Comparison of ENCODE assay signal across 20 cellular contexts in the genomic region with DNA sequence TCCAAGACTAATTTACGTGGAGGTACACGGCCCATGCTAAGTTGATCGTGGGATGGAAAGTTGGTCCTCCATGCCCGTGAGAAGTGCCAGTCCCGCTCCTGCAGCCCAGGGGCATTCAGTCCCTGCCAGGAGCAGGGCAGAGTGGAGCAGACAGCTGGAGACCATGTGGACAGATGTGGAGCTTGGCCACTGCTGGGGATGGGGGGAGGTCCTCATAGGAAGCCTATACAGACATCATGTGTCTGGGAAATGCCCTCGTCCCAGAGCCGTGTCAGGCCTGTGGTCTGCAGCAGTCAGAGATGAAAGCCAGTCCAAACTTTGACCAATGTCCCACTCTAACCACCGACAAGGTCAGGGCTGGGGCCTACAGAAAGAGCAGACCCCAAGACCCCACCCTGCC.
DNase-seq lines count a peak whose midpoint lies in the region; ATAC-seq and TF ChIP-seq lines count a peak whose summit lies in the region.
"Had no signal": no experiment of that assay in that cellular context is flagged by ENCODE, and none has a peak within 500 bp of the region (broad histone marks: within the 10 kb centered on the region; RNA-seq: fewer than 3 reads in every experiment).

No MANE protein-coding gene starts in this region.

- no peak overlapping the region for H3K4me3 Mint-ChIP-seq in WTC11
- no peak overlapping the region for H3K4me3 Mint-ChIP-seq in mesothelial cell of epicardium

- in situ Hi-C loops in transverse colon (cut with MboI; ENCODE audit: low pct_ligation_motif_present in 1 of 4, low pct_unique_long_range_greater_than_20kb in 1 of 4, low sequenced_read_pairs in 3 of 4), result no loop called here

- intact Hi-C loops in transverse colon (cut with DNase I; ENCODE audit: low total_unique reads), result no loop called here

- no peak for TF ChIP-seq POLR2A in transverse colon (IDR thresholded peaks at IDR 0.05)

- CTCF ChIA-PET in WTC11 (lab: Charles Lee), result no interaction called here

- no peak for ATAC-seq in WTC11
- ATAC-seq: A549, HCT116, K562 had no signal

- H3K36me3 Mint-ChIP-seq in WTC11, result peaks cover 15% of the 10 kb centered on the region
- H3K36me3 Mint-ChIP-seq in mesothelial cell of epicardium, result no peaks in the 10 kb centered on the region

- POLR2A ChIA-PET in WTC11 (lab: Charles Lee), result no interaction called here

- H3K27ac Mint-ChIP-seq in WTC11 (no peak overlapping the region), mesothelial cell of epicardium (no peak overlapping the region)

- H3K9me3 ChIP-seq in transverse colon, result peaks cover 3 to 12% of the 10 kb centered on the region in 2 donors

- no peak overlapping the region for H3K4me3 ChIP-seq in transverse colon
- H3K4me3 ChIP-seq: A549; BLaER1 treated with 17β-estradiol and CSF1 and Interleukin-3, amounts not matched to agents 10 nM and 100 nM; GM23248; K562 had no signal

- no peaks in the 10 kb centered on the region for H3K27me3 ChIP-seq in transverse colon
- H3K27me3 ChIP-seq: BLaER1 treated with 17β-estradiol and CSF1 and Interleukin-3, amounts not matched to agents 10 nM and 100 nM had no signal

- WGBS in transverse colon (ENCODE audit: low coverage in 1 of 2), 2 donors, result 65% methylated on average over 7 of the region's 8 CpGs; no CpG with 5 or more reads in 1 of the 2 donors

- peak; percentile 48 for DNase-seq in activated effector memory CD4-positive, alpha-beta T cell treated with anti-CD3 and anti-CD28 coated beads, Interleukin-2, amount 50 U/mL, for 16 hours
- no peak for DNase-seq in activated effector memory CD4-positive, alpha-beta T cell treated with Interleukin-2 at 50 U/mL for 16 hours
- DNase-seq in WTC11 (ENCODE audit: low spot score), result peak; percentile 3
- peak; percentile 3 to 20 for DNase-seq in mesothelial cell of epicardium (ENCODE audit: low spot score in 2 of 2, unreplicated experiment in 2 of 2)
- DNase-seq in transverse colon, result peak; percentile 2
- DNase-seq in stimulated activated CD4-positive, alpha-beta T cell treated with anti-CD3 and anti-CD28 coated beads, Interleukin-2, amount 100 ng/mL, for 48 hours, result no peak
- no peak for DNase-seq in amygdala (lab: John Stamatoyannopoulos, UW)
- no peak for DNase-seq in activated CD4-positive, alpha-beta T cell treated with anti-CD3 and anti-CD28 coated beads for 4 hours
- DNase-seq: DMS 273 treated with DMSO at 0.1 percent for 48 hours; GF-D8; GM23248; NCI-H1417 treated with DMSO at 0.1 percent for 48 hours; NCI-H1930; NCI-H2171; NCI-H446; NK-92 treated with Interleukin-12 subunit alpha and Interleukin-12 subunit beta, amount 100 ng/mL, for 24 hours had no signal

- H3K4me1 Mint-ChIP-seq in WTC11 (peaks cover 7% of the 10 kb centered on the region), mesothelial cell of epicardium (peaks cover 2% of the 10 kb centered on the region)

- TF ChIP-seq CTCF in WTC11 (IDR thresholded peaks at IDR 0.05), result no peak
- TF ChIP-seq CTCF in mesothelial cell of epicardium (IDR thresholded peaks at IDR 0.05; ENCODE audit: unreplicated experiment), result no peak
- no peak for TF ChIP-seq CTCF in transverse colon (IDR thresholded peaks at IDR 0.05)

- no peaks in the 10 kb centered on the region for H3K36me3 ChIP-seq in transverse colon
- H3K36me3 ChIP-seq: BLaER1 treated with 17β-estradiol and CSF1 and Interleukin-3, amounts not matched to agents 10 nM and 100 nM had no signal

- no peak overlapping the region for H3K27ac ChIP-seq in transverse colon
- H3K27ac ChIP-seq: A549; BLaER1 treated with 17β-estradiol and CSF1 and Interleukin-3, amounts not matched to agents 10 nM and 100 nM; GM23248 had no signal

- no peaks in the 10 kb centered on the region for H3K4me1 ChIP-seq in transverse colon
- H3K4me1 ChIP-seq: A549 had no signal

- H3K9me3 Mint-ChIP-seq in WTC11 (peaks cover 31% of the 10 kb centered on the region), mesothelial cell of epicardium (peaks cover 25% of the 10 kb centered on the region)

- no peak for TF ChIP-seq EP300 in transverse colon (IDR thresholded peaks at IDR 0.05; ENCODE audit: low read depth)

- peaks cover 6% of the 10 kb centered on the region; the same call in 1 of the 2 replicates for H3K27me3 Mint-ChIP-seq in WTC11 (ENCODE audit: low read depth)
- peaks cover 31% of the 10 kb centered on the region for H3K27me3 Mint-ChIP-seq in mesothelial cell of epicardium (ENCODE audit: low read depth)

TF ChIP-seq in WTC11, 78 proteins besides CTCF, POLR2A, EP300 and RAD21:
- TF ChIP-seq NFYB (CRISPR knock-in tag; conservative IDR thresholded peaks at IDR 0.05; ENCODE audit: low read depth), result no peak
- TF ChIP-seq ZBTB21 (CRISPR knock-in tag; IDR thresholded peaks at IDR 0.05; ENCODE audit: borderline replicate concordance), result no peak

Comparison
In these comparisons a context has a peak if more than half of its experiments do, and no peak if none do; other contexts are left out.
1. DNase-seq: peak in activated effector memory CD4-positive, alpha-beta T cell treated with anti-CD3 and anti-CD28 coated beads, Interleukin-2, amount 50 U/mL, for 16 hours (single experiment), WTC11 (single experiment), mesothelial cell of epicardium (2 of 2) and transverse colon (single experiment); none in activated effector memory CD4-positive, alpha-beta T cell treated with Interleukin-2 at 50 U/mL for 16 hours (single experiment), stimulated activated CD4-positive, alpha-beta T cell treated with anti-CD3 and anti-CD28 coated beads, Interleukin-2, amount 100 ng/mL, for 48 hours (0 of 2), amygdala (0 of 56) and activated CD4-positive, alpha-beta T cell treated with anti-CD3 and anti-CD28 coated beads for 4 hours (0 of 2).